9 cellular contexts compared by ENCODE assay signal in the genomic region with DNA sequence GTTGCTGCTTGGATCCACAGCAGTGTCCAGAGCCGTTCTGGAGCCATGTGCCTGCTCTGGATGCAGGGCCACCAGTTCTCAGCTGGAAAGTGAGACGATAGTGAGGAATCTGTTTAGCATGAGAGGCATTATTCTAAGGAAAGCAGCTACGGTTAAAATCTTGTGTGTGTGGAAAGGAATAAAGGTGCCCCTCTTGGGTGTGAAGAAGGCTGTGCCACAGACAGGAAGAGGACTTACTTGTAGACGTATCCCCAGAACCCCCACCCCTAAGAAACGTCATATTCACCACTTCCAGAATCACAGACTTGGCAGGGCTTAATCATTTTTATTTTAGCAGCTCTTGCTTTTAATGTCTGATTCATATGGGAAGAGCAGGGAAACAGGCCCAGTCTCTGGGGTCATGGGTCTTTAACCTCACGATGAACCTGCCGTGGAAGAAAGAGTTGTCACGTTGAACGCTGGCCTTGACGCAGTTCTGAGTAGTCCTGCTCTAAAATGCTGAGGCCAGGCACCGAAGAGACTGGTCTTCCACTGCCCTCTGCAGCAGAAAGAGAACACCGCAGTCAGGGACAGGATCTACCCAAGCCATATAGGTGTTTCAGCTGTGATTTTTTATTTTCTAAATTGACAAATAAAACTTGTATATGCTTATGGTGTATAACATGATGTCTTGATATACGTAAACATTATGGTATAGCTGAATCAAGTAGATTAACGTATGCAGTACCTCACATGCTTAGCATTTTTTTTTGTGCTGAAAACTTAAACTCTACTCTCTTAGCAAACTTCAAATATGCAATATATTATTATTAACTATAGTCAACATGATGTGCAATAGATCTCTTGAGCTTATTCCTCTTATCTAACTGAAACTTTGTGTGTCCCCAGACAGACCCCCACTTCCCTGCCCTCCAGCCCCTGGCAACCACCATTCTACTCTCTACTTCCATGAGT. TPM values are rescaled to one million over a fixed set of nuclear protein-coding genes. Genes with fewer than 3 reads are reported as not detected.
DNase-seq lines count a peak whose midpoint lies in the region; ATAC-seq lines count a peak whose summit lies in the region.
"Had no signal": no experiment of that assay in that cellular context is flagged by ENCODE, and none has a peak within 500 bp of the region (broad histone marks: within the 10 kb centered on the region; RNA-seq: fewer than 3 reads in every experiment).

No MANE protein-coding gene starts in this region.

- peak overlapping the region; percentile 22 for H3K4me3 Mint-ChIP-seq in activated CD4-positive, alpha-beta T cell treated with anti-CD3 and anti-CD28 coated beads, Interleukin-2, amount 10 ng/mL, durations not matched to agents 24 days and 14 days
- H3K4me3 Mint-ChIP-seq in stimulated activated memory B cell treated with anti-CD40 and anti-IgM and Interleukin-4, amounts not matched to agents 10 μg/mL and 1 μg/mL and 100 μg/mL, for 72 hours = no peak overlapping the region

- no peak overlapping the region for H3K27ac ChIP-seq in mesenchymal stem cell (ENCODE audit: low read length, poor library complexity, severe bottlenecking)
- H3K27ac ChIP-seq: BLaER1 had no signal

- H2AK5ac ChIP-seq in mesenchymal stem cell (ENCODE audit: low read length, severe bottlenecking) = no peak overlapping the region

- no peaks in the 10 kb centered on the region for H3K4me1 Mint-ChIP-seq in activated CD4-positive, alpha-beta T cell treated with anti-CD3 and anti-CD28 coated beads, Interleukin-2, amount 10 ng/mL, durations not matched to agents 24 days and 14 days
- peaks cover 8% of the 10 kb centered on the region for H3K4me1 Mint-ChIP-seq in stimulated activated memory B cell treated with anti-CD40 and anti-IgM and Interleukin-4, amounts not matched to agents 10 μg/mL and 1 μg/mL and 100 μg/mL, for 72 hours

- no peaks in the 10 kb centered on the region for H3K9me3 ChIP-seq in mesenchymal stem cell (ENCODE audit: control insufficient read depth, low read length)
- H3K9me3 ChIP-seq: BLaER1 had no signal

- H3K36me3 ChIP-seq in mesenchymal stem cell (ENCODE audit: control insufficient read depth in 1 of 2, insufficient read depth in 2 of 2, low read depth in 1 of 2, low read length in 2 of 2) = no peaks in the 10 kb centered on the region
- H3K36me3 ChIP-seq: BLaER1 had no signal

- H3K4me1 ChIP-seq in mesenchymal stem cell (ENCODE audit: control insufficient read depth, insufficient read depth, low read depth, low read length) = no peaks in the 10 kb centered on the region
- H3K4me1 ChIP-seq: BLaER1 had no signal

- DNase-seq in NCI-H1436 (lab: John Stamatoyannopoulos, UW) (peak; percentile 67), NCI-H1436 treated with DMSO at 0.1 percent for 48 hours (lab: John Stamatoyannopoulos, UW) (no peak), NCI-H2107 (lab: John Stamatoyannopoulos, UW) (peak; percentile 4), ecto neural progenitor cell (ENCODE audit: low spot score) (peak; percentile 70), mesenchymal stem cell (peak; percentile 67)
- peak; percentile 79 for DNase-seq in activated CD4-positive, alpha-beta T cell treated with anti-CD3 and anti-CD28 coated beads, Interleukin-2, amount 10 ng/mL, durations not matched to agents 24 days and 14 days

- H2BK12ac ChIP-seq in mesenchymal stem cell (ENCODE audit: low read length in 2 of 2) = no peak overlapping the region

- no peaks in the 10 kb centered on the region for H3K79me1 ChIP-seq in mesenchymal stem cell (replicated peaks; ENCODE audit: low read length, poor library complexity, severe bottlenecking)

- WGBS in mesenchymal stem cell = 26% methylated on average over 8 of the region's 14 CpGs

- no peak overlapping the region for H3K4ac ChIP-seq in mesenchymal stem cell (ENCODE audit: low read depth in 1 of 2, low read length in 2 of 2)

- H3K14ac ChIP-seq in mesenchymal stem cell (ENCODE audit: low read length in 2 of 2) = no peak overlapping the region

- H4K91ac ChIP-seq in mesenchymal stem cell (ENCODE audit: low read length) = no peak overlapping the region

- ATAC-seq in HG02642 (IDR thresholded peaks at IDR 0.05; ENCODE audit: poor library complexity, unreplicated experiment) = peak; percentile 81
- peak; percentile 86 for ATAC-seq in stimulated activated memory B cell treated with anti-CD40 and anti-IgM and Interleukin-4, amounts not matched to agents 10 μg/mL and 1 μg/mL and 100 μg/mL, for 72 hours

- H3K4me3 ChIP-seq in mesenchymal stem cell (ENCODE audit: insufficient read depth in 1 of 2, low read depth in 1 of 2, low read length in 2 of 2) = peak overlapping the region in 1 of 2 experiments; percentile 58
- H3K4me3 ChIP-seq: BLaER1 had no signal

- no peak overlapping the region for H3K18ac ChIP-seq in mesenchymal stem cell (ENCODE audit: low read depth in 1 of 2, low read length in 2 of 2)

- no peak overlapping the region for H3K27ac Mint-ChIP-seq in activated CD4-positive, alpha-beta T cell treated with anti-CD3 and anti-CD28 coated beads, Interleukin-2, amount 10 ng/mL, durations not matched to agents 24 days and 14 days
- no peak overlapping the region for H3K27ac Mint-ChIP-seq in stimulated activated memory B cell treated with anti-CD40 and anti-IgM and Interleukin-4, amounts not matched to agents 10 μg/mL and 1 μg/mL and 100 μg/mL, for 72 hours

- peak overlapping the region; percentile 54 for H3K9ac ChIP-seq in mesenchymal stem cell (ENCODE audit: low read length)
- H3K9ac ChIP-seq: BLaER1 had no signal

- H2BK15ac ChIP-seq in mesenchymal stem cell (ENCODE audit: low read depth, poor library complexity, severe bottlenecking) = no peak overlapping the region

- H2AFZ ChIP-seq in mesenchymal stem cell (ENCODE audit: low read depth, low read length) = no peak overlapping the region

- no peak overlapping the region for H3K23ac ChIP-seq in mesenchymal stem cell (ENCODE audit: low read length in 2 of 2)

- intact Hi-C loops in activated CD4-positive, alpha-beta T cell treated with anti-CD3 and anti-CD28 coated beads, Interleukin-2, amount 10 ng/mL, durations not matched to agents 24 days and 14 days (cut with micrococcal nuclease) = loop anchor here (1.0 to 10.0 kb wide), 3 partner anchors 203 to 301 kb away; a partner anchor contains a TSS

- H3K36me3 Mint-ChIP-seq in activated CD4-positive, alpha-beta T cell treated with anti-CD3 and anti-CD28 coated beads, Interleukin-2, amount 10 ng/mL, durations not matched to agents 24 days and 14 days (ENCODE audit: low read depth) = no peaks in the 10 kb centered on the region
- no peaks in the 10 kb centered on the region for H3K36me3 Mint-ChIP-seq in stimulated activated memory B cell treated with anti-CD40 and anti-IgM and Interleukin-4, amounts not matched to agents 10 μg/mL and 1 μg/mL and 100 μg/mL, for 72 hours

- no peaks in the 10 kb centered on the region for H3K9me3 Mint-ChIP-seq in activated CD4-positive, alpha-beta T cell treated with anti-CD3 and anti-CD28 coated beads, Interleukin-2, amount 10 ng/mL, durations not matched to agents 24 days and 14 days
- no peaks in the 10 kb centered on the region for H3K9me3 Mint-ChIP-seq in stimulated activated memory B cell treated with anti-CD40 and anti-IgM and Interleukin-4, amounts not matched to agents 10 μg/mL and 1 μg/mL and 100 μg/mL, for 72 hours

- no peak overlapping the region for H2BK5ac ChIP-seq in mesenchymal stem cell (ENCODE audit: low read depth, low read length, poor library complexity, severe bottlenecking)

- peaks cover 4% of the 10 kb centered on the region for H3K27me3 Mint-ChIP-seq in activated CD4-positive, alpha-beta T cell treated with anti-CD3 and anti-CD28 coated beads, Interleukin-2, amount 10 ng/mL, durations not matched to agents 24 days and 14 days
- no peaks in the 10 kb centered on the region for H3K27me3 Mint-ChIP-seq in stimulated activated memory B cell treated with anti-CD40 and anti-IgM and Interleukin-4, amounts not matched to agents 10 μg/mL and 1 μg/mL and 100 μg/mL, for 72 hours

- no peak overlapping the region for H2BK120ac ChIP-seq in mesenchymal stem cell (ENCODE audit: low read depth, low read length)

- H3K27me3 ChIP-seq in mesenchymal stem cell (ENCODE audit: control insufficient read depth in 1 of 2, insufficient read depth in 1 of 2, low read length in 2 of 2) = peaks cover 2 to 4% of the 10 kb centered on the region in 2 experiments
- H3K27me3 ChIP-seq: BLaER1 had no signal

- H4K8ac ChIP-seq in mesenchymal stem cell (ENCODE audit: low read length) = no peak overlapping the region

- H3K4me2 ChIP-seq in mesenchymal stem cell (ENCODE audit: low read length, poor library complexity, severe bottlenecking) = peak overlapping the region; percentile 7
- H3K4me2 ChIP-seq: BLaER1 had no signal

RNA-seq across cellular contexts. Expression of a gene that starts 38.8 kb away (rescaled TPM):
- total RNA-seq in activated CD4-positive, alpha-beta T cell treated with anti-CD3 and anti-CD28 coated beads, Interleukin-2, amount 10 ng/mL, durations not matched to agents 24 days and 14 days = not detected in 2 replicates
- polyA plus RNA-seq in mesenchymal stem cell (2013, experiment 1 of 2) = not detected
- not detected for polyA plus RNA-seq in mesenchymal stem cell (2013, experiment 2 of 2)
